Comparison of ENCODE assay signal across 8 cellular contexts in the genomic region with DNA sequence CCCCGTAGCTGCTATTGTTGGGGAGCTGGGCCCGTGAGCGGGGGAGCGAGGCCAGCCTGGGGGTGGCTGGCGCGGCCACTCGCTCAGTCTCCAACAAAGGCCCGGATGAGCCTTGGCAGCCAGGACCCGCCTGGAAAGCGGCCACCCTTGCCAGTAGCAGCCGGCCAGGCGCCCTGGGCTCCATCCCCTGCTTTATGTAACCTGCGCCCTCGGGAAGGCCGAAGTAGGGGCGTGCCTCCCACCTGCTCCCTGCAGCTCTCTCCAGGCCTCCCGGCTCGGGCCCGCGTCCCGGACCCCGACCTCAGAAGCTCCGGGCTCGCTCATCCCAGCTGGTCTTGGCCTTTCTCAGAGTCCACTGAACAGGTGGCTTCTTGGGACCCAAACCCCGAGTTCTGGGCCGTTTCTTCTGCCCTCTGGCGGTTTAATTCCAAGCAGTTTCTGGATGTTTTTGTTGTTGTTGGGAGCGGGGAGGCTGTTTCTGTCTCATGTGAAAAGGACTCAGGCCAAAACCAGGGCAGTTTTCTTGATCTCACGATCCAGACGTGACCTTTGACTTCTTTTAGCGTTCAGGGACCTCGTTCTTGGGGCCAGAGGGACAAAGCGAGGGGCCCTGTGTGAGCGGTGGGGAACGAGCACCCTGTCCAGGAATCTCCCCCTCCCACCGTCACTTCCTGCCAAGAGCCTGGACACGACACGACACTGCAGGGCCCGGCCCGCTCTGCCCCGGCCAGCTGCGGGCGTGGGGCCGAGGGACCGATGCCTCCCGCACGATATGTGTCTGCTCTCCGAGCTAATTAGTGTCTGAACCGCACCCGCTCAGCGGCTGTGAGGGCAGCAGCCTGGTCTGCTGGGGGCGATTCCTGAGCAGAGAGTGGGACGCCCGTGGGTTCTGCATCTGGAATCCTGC. TPM values are rescaled to one million over a fixed set of nuclear protein-coding genes. Genes with fewer than 3 reads are reported as not detected.
DNase-seq lines count a peak whose midpoint lies in the region; ATAC-seq and TF ChIP-seq lines count a peak whose summit lies in the region.

No MANE protein-coding gene starts in this region.

- H3K4me3 ChIP-seq in HL-60 (replicated peaks; ENCODE audit: insufficient read depth, low read length): peak overlapping the region; percentile 76
- peak overlapping the region; percentile 92 to 97 for H3K4me3 ChIP-seq in body of pancreas
- H3K4me3 ChIP-seq in hepatocyte: peak overlapping the region; percentile 96

- peak overlapping the region; percentile 79 for H3K27ac ChIP-seq in HL-60 (replicated peaks)
- peak overlapping the region; percentile 68 to 91 (median 88) for H3K27ac ChIP-seq in body of pancreas
- H3K27ac ChIP-seq in hepatocyte: peak overlapping the region; percentile 94

- H3K79me2 ChIP-seq in hepatocyte: peaks cover 55% of the 10 kb centered on the region

- peak overlapping the region; percentile 82 for H3K4me3 Mint-ChIP-seq in progenitor cell of endocrine pancreas (ENCODE audit: low read depth)

- ATAC-seq in body of pancreas (peak; percentile 59), HG03045 (IDR thresholded peaks at IDR 0.05; ENCODE audit: unreplicated experiment) (no peak), GM21786 (IDR thresholded peaks at IDR 0.05; ENCODE audit: unreplicated experiment) (no peak)

- H3K4me2 ChIP-seq in hepatocyte: peak overlapping the region; percentile 99

- peak overlapping the region; percentile 5 for H2AFZ ChIP-seq in hepatocyte

- no peaks in the 10 kb centered on the region for H3K27me3 Mint-ChIP-seq in progenitor cell of endocrine pancreas

- peaks cover 7% of the 10 kb centered on the region for H3K4me1 Mint-ChIP-seq in progenitor cell of endocrine pancreas (ENCODE audit: low read depth)

- peaks cover 44% of the 10 kb centered on the region for H4K20me1 ChIP-seq in hepatocyte (ENCODE audit: insufficient read depth, poor library complexity, severe bottlenecking)

- DNase-seq in DMS 273 (lab: John Stamatoyannopoulos, UW; ENCODE audit: unreplicated experiment) (peak; percentile 92), HL-60 (ENCODE audit: low read depth in 1 of 2, low spot score in 1 of 2) (peak in 1 of 2 experiments; percentile 64), RPMI8226 (peak; percentile 79), body of pancreas (peak; percentile 77 to 90 (median 87)), hepatocyte (ENCODE audit: low spot score) (peak; percentile 83), progenitor cell of endocrine pancreas (ENCODE audit: low spot score, unreplicated experiment) (no peak)

- WGBS in body of pancreas, 2 donors: 0 to 3% methylated on average over 25 to 46 of the region's 54 CpGs
- WGBS in hepatocyte (ENCODE audit: low lambda C conversion rate, missing lambda C conversion rate): 4% methylated on average over 52 of the region's 54 CpGs

- H3K27me3 ChIP-seq in HL-60 (ENCODE audit: insufficient read depth, poor library complexity, severe bottlenecking): no peaks in the 10 kb centered on the region
- H3K27me3 ChIP-seq in body of pancreas: no peaks in the 10 kb centered on the region
- H3K27me3 ChIP-seq in hepatocyte: no peaks in the 10 kb centered on the region

- H3K9me3 Mint-ChIP-seq in progenitor cell of endocrine pancreas (ENCODE audit: low read depth): no peaks in the 10 kb centered on the region

- no peaks in the 10 kb centered on the region for H3K9me3 ChIP-seq in body of pancreas
- H3K9me3 ChIP-seq in hepatocyte (ENCODE audit: low read depth): no peaks in the 10 kb centered on the region

- H3K4me1 ChIP-seq in body of pancreas: peaks cover 37% of the 10 kb centered on the region
- H3K4me1 ChIP-seq in hepatocyte (ENCODE audit: insufficient read depth): peaks cover 18% of the 10 kb centered on the region

- TF ChIP-seq POLR2A in body of pancreas (IDR thresholded peaks at IDR 0.05): peak in 2 of 3 donors; percentile 27 to 32

- no peaks in the 10 kb centered on the region for H3K9me2 ChIP-seq in hepatocyte (replicated peaks; ENCODE audit: insufficient read depth)

- H3K27ac Mint-ChIP-seq in progenitor cell of endocrine pancreas: peak overlapping the region; percentile 97

- intact Hi-C loops in body of pancreas (cut with DNase I): no loop called here

- H3K36me3 ChIP-seq in body of pancreas (replicated peaks in 1 of 2; ENCODE audit: insufficient read depth in 1 of 2, low read depth in 2 of 2) (peaks cover 0 to 13% of the 10 kb centered on the region in 2 donors), hepatocyte (replicated peaks; ENCODE audit: insufficient read depth, low read depth) (no peaks in the 10 kb centered on the region)

- TF ChIP-seq CTCF in HL-60 (IDR thresholded peaks at IDR 0.05; ENCODE audit: insufficient read depth, low read length) (peak; percentile 28), body of pancreas (IDR thresholded peaks at IDR 0.05) (peak in 6 of 7 experiments; percentile 21 to 63 (median 53)), hepatocyte (IDR thresholded peaks at IDR 0.05; ENCODE audit: poor library complexity) (peak; percentile 63), progenitor cell of endocrine pancreas (IDR thresholded peaks at IDR 0.05; ENCODE audit: unreplicated experiment) (peak; percentile 59)

- H3K36me3 Mint-ChIP-seq in progenitor cell of endocrine pancreas (ENCODE audit: insufficient read depth): no peaks in the 10 kb centered on the region

RNA-seq across cellular contexts. Expression of a gene that starts 1.3 kb away (rescaled TPM):
- 100 to 1,000 TPM in 1 of 2 donors, 10 to 100 TPM in 1; 77.0 to 101 TPM for total RNA-seq in body of pancreas
- 89.9 and 105 TPM in 2 replicates for total RNA-seq in hepatocyte
- 196 and 197 TPM in 2 replicates for polyA plus RNA-seq in hepatocyte
- total RNA-seq in progenitor cell of endocrine pancreas: 96.9 and 100 TPM in 2 replicates

RNA-seq across cellular contexts. Expression of a gene that starts 11.0 kb away (rescaled TPM):
- 1 to 10 TPM in 1 of 2 donors, not detected in 1; 5.3 TPM for total RNA-seq in body of pancreas
- total RNA-seq in hepatocyte: not detected in 2 replicates
- polyA plus RNA-seq in hepatocyte: not detected in 2 replicates
- total RNA-seq in progenitor cell of endocrine pancreas: 0.31 TPM in 1 of 2 replicates, not detected in the other

RNA-seq across cellular contexts. Expression of a gene that starts 25.5 kb away (rescaled TPM):
- total RNA-seq in body of pancreas (10 to 100 TPM; 34.5 to 62.0 TPM), hepatocyte (35.8 and 44.9 TPM in 2 replicates), progenitor cell of endocrine pancreas (16.4 and 18.0 TPM in 2 replicates)
- polyA plus RNA-seq in hepatocyte: 61.0 and 69.0 TPM in 2 replicates

RNA-seq across cellular contexts. Expression of a gene that starts 36.5 kb away (rescaled TPM):
- total RNA-seq in body of pancreas (1 to 10 TPM in 1 of 2 donors, not detected in 1; 3.6 TPM), hepatocyte (1.2 and 4.0 TPM in 2 replicates), progenitor cell of endocrine pancreas (0.77 and 1.0 TPM in 2 replicates)
- polyA plus RNA-seq in hepatocyte: 1.8 and 2.9 TPM in 2 replicates

RNA-seq across cellular contexts. Expression of a gene that starts 39.6 kb away (rescaled TPM):
- total RNA-seq in body of pancreas (100 to 1,000 TPM; 176 to 264 TPM), hepatocyte (509 and 545 TPM in 2 replicates), progenitor cell of endocrine pancreas (464 and 472 TPM in 2 replicates)
- polyA plus RNA-seq in hepatocyte: 1,282 and 1,292 TPM in 2 replicates
